In the genomic region with DNA sequence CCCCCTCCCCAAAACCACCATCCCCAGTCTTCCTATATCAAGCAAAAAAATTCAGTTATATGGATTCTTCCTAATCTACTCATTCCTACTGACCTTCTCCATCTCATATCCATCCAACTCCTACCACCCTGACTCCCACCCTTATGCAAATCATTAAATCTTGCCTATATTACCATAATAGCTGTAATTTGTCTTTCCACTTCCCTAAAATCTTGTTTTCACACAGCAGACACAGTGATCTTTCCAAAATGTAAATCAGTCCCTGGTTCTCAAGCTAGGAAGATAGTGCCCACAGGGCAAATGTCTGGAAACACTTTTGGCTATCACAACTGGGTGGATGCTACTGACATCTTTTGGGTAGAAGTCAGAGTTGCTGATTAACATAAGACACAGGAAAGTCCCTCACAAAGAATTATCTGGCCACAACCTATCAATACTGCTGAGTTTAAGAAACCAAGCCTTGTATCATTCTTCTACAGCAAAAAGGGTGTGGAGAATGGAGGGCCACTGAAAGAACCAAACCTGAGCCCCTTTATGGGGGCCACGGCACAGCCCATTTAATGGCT, we compare ENCODE assay signal across 8 cellular contexts. TPM values are rescaled to one million over a fixed set of nuclear protein-coding genes. Genes with fewer than 3 reads are reported as not detected.
DNase-seq lines count a peak whose midpoint lies in the region; ATAC-seq, FAIRE-seq and TF ChIP-seq lines count a peak whose summit lies in the region.

No MANE protein-coding gene starts in this region.

- no peaks in the 10 kb centered on the region for H3K27me3 ChIP-seq in KMS-11 (ENCODE audit: insufficient read depth, low read depth)

- no peak overlapping the region for H2AFZ ChIP-seq in KMS-11 (ENCODE audit: low read depth)

- DNase-seq in chondrocyte (ENCODE audit: low spot score) (no peak), D721Med (ENCODE audit: insufficient read length, low spot score) (no peak), midbrain (lab: John Stamatoyannopoulos, UW) (no peak)
- DNase-seq in natural killer cell treated with Interleukin-12 subunit alpha and Interleukin-12 subunit beta and Interleukin-15 and Interleukin-18, amount 100 ng/mL, for 72 hours (ENCODE audit: low spot score): no peak

- peak overlapping the region; percentile 40; the same call in 1 of the 2 replicates for H3K27ac ChIP-seq in KMS-11

- ATAC-seq in natural killer cell treated with Interleukin-12 subunit alpha and Interleukin-12 subunit beta and Interleukin-15 and Interleukin-18, amount 100 ng/mL, for 72 hours: no peak
- ATAC-seq in GM21423 (IDR thresholded peaks at IDR 0.05; ENCODE audit: unreplicated experiment) (no peak), GM21528 (IDR thresholded peaks at IDR 0.05; ENCODE audit: low FRiP score, unreplicated experiment) (no peak)

- peaks cover 14% of the 10 kb centered on the region; the same call in 1 of the 2 replicates for H3K36me3 ChIP-seq in ES-I3 (ENCODE audit: insufficient read depth, low read length)
- H3K36me3 ChIP-seq in KMS-11 (ENCODE audit: insufficient read depth): no peaks in the 10 kb centered on the region

- H3K9me3 Mint-ChIP-seq in chondrocyte (ENCODE audit: low read depth): no peaks in the 10 kb centered on the region
- H3K9me3 Mint-ChIP-seq in natural killer cell treated with Interleukin-12 subunit alpha and Interleukin-12 subunit beta and Interleukin-15 and Interleukin-18, amount 100 ng/mL, for 72 hours: no peaks in the 10 kb centered on the region

- no peak overlapping the region for H3K4me3 ChIP-seq in KMS-11 (IDR thresholded peaks at IDR 0.05; ENCODE audit: insufficient read depth, low read depth, low read length)

- no peaks in the 10 kb centered on the region for H3K4me1 ChIP-seq in ES-I3 (ENCODE audit: insufficient read depth, low read length)
- peaks cover 42% of the 10 kb centered on the region for H3K4me1 ChIP-seq in KMS-11 (ENCODE audit: low read depth, poor library complexity, severe bottlenecking)

- peaks cover 50% of the 10 kb centered on the region for H3K79me2 ChIP-seq in KMS-11 (ENCODE audit: insufficient read depth, low read depth)

- no peak for FAIRE-seq in D721Med (lab: Jason Lieb, UNC)

- peak overlapping the region; percentile 74 for H3K4me3 Mint-ChIP-seq in chondrocyte (ENCODE audit: unreplicated experiment)
- H3K4me3 Mint-ChIP-seq in natural killer cell treated with Interleukin-12 subunit alpha and Interleukin-12 subunit beta and Interleukin-15 and Interleukin-18, amount 100 ng/mL, for 72 hours: peak overlapping the region; percentile 89

- no peaks in the 10 kb centered on the region for H3K9me3 ChIP-seq in ES-I3 (ENCODE audit: control insufficient read depth, insufficient read depth, low read length)

- H3K9ac ChIP-seq in ES-I3 (ENCODE audit: low read depth, low read length) (peak overlapping the region; percentile 90), KMS-11 (peak overlapping the region; percentile 71; the same call in 1 of the 2 replicates)

- peaks cover 48% of the 10 kb centered on the region for H3K4me1 Mint-ChIP-seq in chondrocyte (ENCODE audit: low read depth)
- peaks cover 48 to 58% of the 10 kb centered on the region in 2 donors for H3K4me1 Mint-ChIP-seq in natural killer cell treated with Interleukin-12 subunit alpha and Interleukin-12 subunit beta and Interleukin-15 and Interleukin-18, amount 100 ng/mL, for 72 hours (ENCODE audit: low read depth in 2 of 2)

- H3K36me3 Mint-ChIP-seq in chondrocyte (ENCODE audit: low read depth): peaks cover 15% of the 10 kb centered on the region
- peaks cover 33% of the 10 kb centered on the region for H3K36me3 Mint-ChIP-seq in natural killer cell treated with Interleukin-12 subunit alpha and Interleukin-12 subunit beta and Interleukin-15 and Interleukin-18, amount 100 ng/mL, for 72 hours

- H3K27me3 Mint-ChIP-seq in chondrocyte (ENCODE audit: low read depth): no peaks in the 10 kb centered on the region
- no peaks in the 10 kb centered on the region for H3K27me3 Mint-ChIP-seq in natural killer cell treated with Interleukin-12 subunit alpha and Interleukin-12 subunit beta and Interleukin-15 and Interleukin-18, amount 100 ng/mL, for 72 hours

- H3K27ac Mint-ChIP-seq in chondrocyte (ENCODE audit: unreplicated experiment): peak overlapping the region; percentile 99
- H3K27ac Mint-ChIP-seq in natural killer cell treated with Interleukin-12 subunit alpha and Interleukin-12 subunit beta and Interleukin-15 and Interleukin-18, amount 100 ng/mL, for 72 hours: peak overlapping the region; percentile 53 to 91

- H4K20me1 ChIP-seq in KMS-11 (ENCODE audit: insufficient read depth): no peaks in the 10 kb centered on the region

- peak overlapping the region; percentile 75 for H3K4me2 ChIP-seq in KMS-11

- TF ChIP-seq CTCF in KMS-11 (conservative IDR thresholded peaks at IDR 0.05; ENCODE audit: low read depth, low read length) (no peak), chondrocyte (IDR thresholded peaks at IDR 0.05) (no peak), D721Med (IDR thresholded peaks at IDR 0.05; ENCODE audit: insufficient read depth, missing control alignments) (no peak)

RNA-seq across cellular contexts. Expression of a gene that starts 1.4 kb away (rescaled TPM):
- 46.5 to 50.4 TPM (median 50.3 TPM) in 3 replicates for total RNA-seq in chondrocyte
- total RNA-seq in natural killer cell treated with Interleukin-12 subunit alpha and Interleukin-12 subunit beta and Interleukin-15 and Interleukin-18, amount 100 ng/mL, for 72 hours: 10 to 100 TPM; 61.4 to 64.7 TPM

RNA-seq across cellular contexts. Expression of a gene that starts 8.4 kb away (rescaled TPM):
- total RNA-seq in chondrocyte: 5.6 to 6.2 TPM (median 6.0 TPM) in 3 replicates
- total RNA-seq in natural killer cell treated with Interleukin-12 subunit alpha and Interleukin-12 subunit beta and Interleukin-15 and Interleukin-18, amount 100 ng/mL, for 72 hours: 1 to 10 TPM; 7.0 to 8.6 TPM

RNA-seq across cellular contexts. Expression of a gene that starts 8.6 kb away (rescaled TPM):
- total RNA-seq in chondrocyte: 39.0 to 47.0 TPM (median 42.3 TPM) in 3 replicates
- total RNA-seq in natural killer cell treated with Interleukin-12 subunit alpha and Interleukin-12 subunit beta and Interleukin-15 and Interleukin-18, amount 100 ng/mL, for 72 hours: 10 to 100 TPM; 12.8 to 25.8 TPM

RNA-seq across cellular contexts. Expression of a gene that starts 8.8 kb away (rescaled TPM):
- 74.3 to 99.4 TPM (median 79.2 TPM) in 3 replicates for total RNA-seq in chondrocyte
- 10 to 100 TPM; 73.8 to 97.3 TPM for total RNA-seq in natural killer cell treated with Interleukin-12 subunit alpha and Interleukin-12 subunit beta and Interleukin-15 and Interleukin-18, amount 100 ng/mL, for 72 hours
